28 cellular contexts compared by ENCODE assay signal in the genomic region with DNA sequence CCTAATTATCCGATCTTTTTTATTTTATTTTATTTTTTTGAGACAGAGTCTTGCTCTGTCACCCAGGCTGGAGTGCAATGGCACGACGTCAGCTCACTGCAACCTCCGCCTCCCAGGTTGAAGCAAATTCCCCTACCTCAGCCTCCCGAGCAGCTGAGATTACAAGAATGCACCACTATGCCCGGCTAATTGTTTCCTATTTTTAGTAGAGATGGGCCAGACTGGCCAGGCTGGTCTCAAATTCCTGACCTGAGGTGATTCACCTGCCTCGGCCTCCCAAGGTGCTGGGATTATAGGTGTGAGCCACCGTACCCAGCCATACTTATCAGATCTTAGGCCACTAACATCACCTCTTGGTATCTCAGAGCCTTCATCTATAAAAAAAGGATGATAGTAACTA. TPM values are rescaled to one million over a fixed set of nuclear protein-coding genes. Genes with fewer than 3 reads are reported as not detected.
DNase-seq lines count a peak whose midpoint lies in the region; ATAC-seq and TF ChIP-seq lines count a peak whose summit lies in the region.
"Had no signal": no experiment of that assay in that cellular context is flagged by ENCODE, and none has a peak within 500 bp of the region (broad histone marks: within the 10 kb centered on the region; RNA-seq: fewer than 3 reads in every experiment).

No MANE protein-coding gene starts in this region.

- H3K4me3 ChIP-seq in HCT116 (replicated peaks in 1 of 2; ENCODE audit: low read depth in 1 of 2, low read length in 2 of 2) (no peak overlapping the region), PC-9 (no peak overlapping the region), mesendoderm (ENCODE audit: low read length) (no peak overlapping the region)
- H3K4me3 ChIP-seq: A549; BLaER1 treated with 17β-estradiol and CSF1 and Interleukin-3, amounts not matched to agents 10 nM and 100 nM; K562; MG63 had no signal

- H3K79me2 ChIP-seq in HCT116 (ENCODE audit: insufficient read depth, low read length) (peaks cover 86% of the 10 kb centered on the region), PC-9 (ENCODE audit: low read depth) (peaks cover 89% of the 10 kb centered on the region), mesendoderm (ENCODE audit: control insufficient read depth, insufficient read depth, low read length) (peaks cover 40% of the 10 kb centered on the region)

- H3K27ac Mint-ChIP-seq in immature natural killer cell = no peak overlapping the region

- H2BK5ac ChIP-seq in mesendoderm (ENCODE audit: low read length) = no peak overlapping the region

- H3K4me2 ChIP-seq in HCT116 (ENCODE audit: low read length) (peak overlapping the region; percentile 34), PC-9 (peak overlapping the region; percentile 59), mesendoderm (ENCODE audit: low read length) (no peak overlapping the region)
- H3K4me2 ChIP-seq: A549; BLaER1 treated with 17β-estradiol and CSF1 and Interleukin-3, amounts not matched to agents 10 nM and 100 nM had no signal

- H3K18ac ChIP-seq in mesendoderm (ENCODE audit: low read length) = no peak overlapping the region

- peak overlapping the region; percentile 51 for H3K56ac ChIP-seq in mesendoderm (ENCODE audit: low read length)

- CTCF ChIA-PET in HCT116 (lab: Charles Lee) (no interaction called here), PC-9 (lab: Charles Lee) (no interaction called here)

- no peak overlapping the region for H2AK5ac ChIP-seq in mesendoderm (ENCODE audit: low read length)

- H4K5ac ChIP-seq in mesendoderm (ENCODE audit: low read length) = no peak overlapping the region

- TF ChIP-seq RAD21 in HCT116 (IDR thresholded peaks at IDR 0.05; ENCODE audit: low read depth) = no peak

- peaks cover 13% of the 10 kb centered on the region for H3K79me1 ChIP-seq in mesendoderm (ENCODE audit: low read length)

- no peaks in the 10 kb centered on the region for H3K27me3 ChIP-seq in HCT116 (ENCODE audit: insufficient read depth, low read length)
- H3K27me3 ChIP-seq in PC-9 (ENCODE audit: insufficient read depth, low read depth) = no peaks in the 10 kb centered on the region
- no peaks in the 10 kb centered on the region for H3K27me3 ChIP-seq in mesendoderm (ENCODE audit: insufficient read depth, low read length, poor library complexity)
- H3K27me3 ChIP-seq: BLaER1 treated with 17β-estradiol and CSF1 and Interleukin-3, amounts not matched to agents 10 nM and 100 nM; MG63 had no signal

- RAD21 ChIA-PET in HCT116 (lab: Charles Lee; ENCODE audit: low non-redundant PET in 1 of 2, low total read pairs in 2 of 2, uncharacterized antibody in 2 of 2, unreplicated experiment in 2 of 2) = no interaction called here

- no CpG with 5 or more reads among the region's 8 CpGs for WGBS in mesendoderm (ENCODE audit: extremely low coverage, insufficient coverage, low lambda C conversion rate)

- POLR2A ChIA-PET in HCT116 (lab: Charles Lee) = no interaction called here
- POLR2A ChIA-PET in PC-9 (lab: Charles Lee; ENCODE audit: unreplicated experiment) = interaction anchor here (0.6 kb wide), 2 partner anchors 97 to 765 kb away, joined by 3 to 4 read pairs; no protein-coding TSS in a partner anchor

- H3K9ac ChIP-seq in HCT116 (ENCODE audit: low read length) = no peak overlapping the region
- no peak overlapping the region for H3K9ac ChIP-seq in mesendoderm (ENCODE audit: low read length)
- H3K9ac ChIP-seq: BLaER1 treated with 17β-estradiol and CSF1 and Interleukin-3, amounts not matched to agents 10 nM and 100 nM had no signal

- H3K4ac ChIP-seq in mesendoderm (ENCODE audit: low read depth, low read length) = no peak overlapping the region

- H3K9me3 ChIP-seq in HCT116 (ENCODE audit: control insufficient read depth in 1 of 2, insufficient read depth in 1 of 2, low read depth in 1 of 2, low read length in 2 of 2) = no peaks in the 10 kb centered on the region
- no peaks in the 10 kb centered on the region; the same call in 1 of the 2 replicates for H3K9me3 ChIP-seq in PC-9 (ENCODE audit: insufficient read depth, low read depth)
- H3K9me3 ChIP-seq: A549; BLaER1 treated with 17β-estradiol and CSF1 and Interleukin-3, amounts not matched to agents 10 nM and 100 nM; MG63 had no signal

- H4K8ac ChIP-seq in mesendoderm (ENCODE audit: low read depth, low read length) = no peak overlapping the region

- H3K27ac ChIP-seq in HCT116 (ENCODE audit: low read depth, low read length) (no peak overlapping the region), PC-9 (peak overlapping the region; percentile 64), mesendoderm (ENCODE audit: low read depth, low read length) (peak overlapping the region; percentile 59)
- H3K27ac ChIP-seq: A549; BLaER1 treated with 17β-estradiol and CSF1 and Interleukin-3, amounts not matched to agents 10 nM and 100 nM; RWPE1 had no signal

- intact Hi-C loops in HCT116 (cut with micrococcal nuclease) (no loop called here), PC-9 (cut with micrococcal nuclease; ENCODE audit: unreplicated experiment) (loop anchor here (1.0 kb wide), 1 partner anchor 98 kb away; no protein-coding TSS in a partner anchor), head of caudate nucleus (cut with DNase I) (loop anchor here (10.0 kb wide), 2 partner anchors 242 to 708 kb away; a partner anchor contains a TSS)

- peaks cover 9% of the 10 kb centered on the region for H3K36me3 Mint-ChIP-seq in activated T-cell treated with anti-CD3 and anti-CD28 coated beads, Interleukin-2, amount 50 U/mL, for 4 hours (ENCODE audit: insufficient read depth)
- no peaks in the 10 kb centered on the region for H3K36me3 Mint-ChIP-seq in immature natural killer cell

- TF ChIP-seq CTCF in HCT116 (IDR thresholded peaks at IDR 0.05 in 2 of 3, conservative IDR thresholded peaks at IDR 0.05 in 1 of 3; ENCODE audit: borderline replicate concordance in 1 of 3, insufficient read depth in 1 of 3, low read depth in 2 of 3, low read length in 2 of 3) (no peak), PC-9 (conservative IDR thresholded peaks at IDR 0.05) (no peak)

- BruUV-seq in HCT116 (replicated peaks; lab: Mats Ljungman, UMichigan) (no TSS peak), PC-9 (replicated peaks; lab: Mats Ljungman, UMichigan) (no TSS peak)

- H3K27me3 Mint-ChIP-seq in activated T-cell treated with anti-CD3 and anti-CD28 coated beads, Interleukin-2, amount 50 U/mL, for 4 hours (ENCODE audit: low read depth) = no peaks in the 10 kb centered on the region
- H3K27me3 Mint-ChIP-seq in immature natural killer cell (ENCODE audit: low read depth in 3 of 3) = peaks cover 0 to 6% (median 0%) of the 10 kb centered on the region in 3 donors
- H3K27me3 Mint-ChIP-seq: CD4-positive, alpha-beta memory T cell had no signal

- no peak for ATAC-seq in HCT116
- ATAC-seq in activated T-cell treated with anti-CD3 and anti-CD28 coated beads, Interleukin-2, amount 50 U/mL, for 4 hours = no peak
- ATAC-seq: A549, HepG2, K562, Panc1 had no signal

- DNase-seq in HCT116 (ENCODE audit: low read depth, low spot score) = no peak
- peak; percentile 75 to 93 for DNase-seq in PC-9
- peak; percentile 88 for DNase-seq in mesendoderm
- no peak for DNase-seq in head of caudate nucleus
- DNase-seq in activated T-cell treated with anti-CD3 and anti-CD28 coated beads, Interleukin-2, amount 50 U/mL, for 4 hours = no peak
- no peak for DNase-seq in immature natural killer cell
- no peak for DNase-seq in activated CD4-positive, alpha-beta T cell treated with anti-CD3 and anti-CD28 coated beads, Interleukin-2, amount 50 U/mL, for 1 hour
- DNase-seq: AML-193; CD4-positive, alpha-beta memory T cell; COR-L47; DMS 273 treated with DMSO at 0.1 percent for 48 hours; DMS79; EL; GF-D8; Kasumi-1; MG63; NCI-H2029; NCI-H446; NCI-H524 treated with DMSO at 0.1 percent for 48 hours; NCI-H82; NK-92 treated with Interleukin-12 subunit alpha and Interleukin-12 subunit beta, amount 100 ng/mL, for 24 hours; SHP77 had no signal

- H4K20me1 ChIP-seq in HCT116 (ENCODE audit: insufficient read depth) (peaks cover 7% of the 10 kb centered on the region; the same call in 1 of the 2 replicates), PC-9 (ENCODE audit: insufficient read depth) (peaks cover 27% of the 10 kb centered on the region; the same call in 1 of the 2 replicates)

- H3K9me2 ChIP-seq in HCT116 (ENCODE audit: insufficient read depth) (no peaks in the 10 kb centered on the region), PC-9 (ENCODE audit: insufficient read depth) (no peaks in the 10 kb centered on the region)

- H3K9me3 Mint-ChIP-seq in activated T-cell treated with anti-CD3 and anti-CD28 coated beads, Interleukin-2, amount 50 U/mL, for 4 hours = no peaks in the 10 kb centered on the region
- no peaks in the 10 kb centered on the region for H3K9me3 Mint-ChIP-seq in immature natural killer cell

- H3K4me1 ChIP-seq in HCT116 (ENCODE audit: control insufficient read depth in 1 of 2, insufficient read depth in 2 of 2, low read length in 2 of 2) (peaks cover 7 to 26% of the 10 kb centered on the region in 2 experiments; a peak in 3 of 4 replicates), PC-9 (replicated peaks; ENCODE audit: insufficient read depth) (peaks cover 58% of the 10 kb centered on the region), mesendoderm (ENCODE audit: control insufficient read depth, low read depth, low read length) (peaks cover 22% of the 10 kb centered on the region)

- H3K4me1 Mint-ChIP-seq in activated T-cell treated with anti-CD3 and anti-CD28 coated beads, Interleukin-2, amount 50 U/mL, for 4 hours (ENCODE audit: low read depth) = peaks cover 40% of the 10 kb centered on the region
- peaks cover 16 to 40% of the 10 kb centered on the region in 2 donors for H3K4me1 Mint-ChIP-seq in immature natural killer cell

- H2BK120ac ChIP-seq in mesendoderm (ENCODE audit: low read depth, low read length) = no peak overlapping the region

- H3K36me3 ChIP-seq in HCT116 (ENCODE audit: control insufficient read depth in 1 of 2, insufficient read depth in 2 of 2, low read length in 2 of 2) = no peaks in the 10 kb centered on the region
- H3K36me3 ChIP-seq in PC-9 (ENCODE audit: low read depth) = peaks cover 13% of the 10 kb centered on the region; the same call in 1 of the 2 replicates
- no peaks in the 10 kb centered on the region for H3K36me3 ChIP-seq in mesendoderm (ENCODE audit: control insufficient read depth, insufficient read depth, low read length)
- H3K36me3 ChIP-seq: MG63 had no signal

- no peak overlapping the region for H3K23ac ChIP-seq in mesendoderm (ENCODE audit: low read length)

- peaks cover 25% of the 10 kb centered on the region for H3F3A ChIP-seq in PC-9 (ENCODE audit: insufficient read depth, low read depth)

- H2BK15ac ChIP-seq in mesendoderm (replicated peaks; ENCODE audit: low read depth) = no peak overlapping the region

- H2AFZ ChIP-seq in HCT116 (ENCODE audit: low read depth, low read length, poor library complexity, severe bottlenecking) = no peak overlapping the region
- no peak overlapping the region for H2AFZ ChIP-seq in PC-9

- H3K4me3 Mint-ChIP-seq in activated T-cell treated with anti-CD3 and anti-CD28 coated beads, Interleukin-2, amount 50 U/mL, for 4 hours = no peak overlapping the region
- H3K4me3 Mint-ChIP-seq in immature natural killer cell = no peak overlapping the region
- H3K4me3 Mint-ChIP-seq: CD4-positive, alpha-beta memory T cell had no signal

- no peak for TF ChIP-seq POLR2A in HCT116 (IDR thresholded peaks at IDR 0.05; ENCODE audit: borderline replicate concordance, extremely low read depth, insufficient read depth, insufficient read length)

RNA-seq across cellular contexts. Expression of a gene that starts 4.9 kb away (rescaled TPM):
- total RNA-seq in HCT116 (2021; ENCODE audit: unreplicated experiment) (19.3 TPM), PC-9 (2021) (26.4 and 52.5 TPM in 2 replicates)
- polyA plus RNA-seq in HCT116 (2012) = 5.4 and 5.7 TPM in 2 replicates
- polyA plus RNA-seq in mesendoderm (2013, experiment 1 of 2) = 61.0 TPM
- 62.3 TPM for polyA plus RNA-seq in mesendoderm (2013, experiment 2 of 2)
- 10 to 100 TPM; 18.0 to 19.0 (median 18.3) TPM for total RNA-seq in activated T-cell treated with anti-CD3 and anti-CD28 coated beads, Interleukin-2, amount 50 U/mL, for 4 hours
- 1 to 10 TPM; 4.2 to 9.3 (median 5.3) TPM for polyA plus RNA-seq in immature natural killer cell

Comparison
In these comparisons a context has a peak if more than half of its experiments do, and no peak if none do; other contexts are left out.
1. DNase-seq: peak in PC-9 (2 of 2) and mesendoderm (single experiment); none in HCT116 (single experiment), head of caudate nucleus (0 of 42), activated T-cell treated with anti-CD3 and anti-CD28 coated beads, Interleukin-2, amount 50 U/mL, for 4 hours (single experiment), immature natural killer cell (0 of 3) and activated CD4-positive, alpha-beta T cell treated with anti-CD3 and anti-CD28 coated beads, Interleukin-2, amount 50 U/mL, for 1 hour (single experiment).